In the genomic region with DNA sequence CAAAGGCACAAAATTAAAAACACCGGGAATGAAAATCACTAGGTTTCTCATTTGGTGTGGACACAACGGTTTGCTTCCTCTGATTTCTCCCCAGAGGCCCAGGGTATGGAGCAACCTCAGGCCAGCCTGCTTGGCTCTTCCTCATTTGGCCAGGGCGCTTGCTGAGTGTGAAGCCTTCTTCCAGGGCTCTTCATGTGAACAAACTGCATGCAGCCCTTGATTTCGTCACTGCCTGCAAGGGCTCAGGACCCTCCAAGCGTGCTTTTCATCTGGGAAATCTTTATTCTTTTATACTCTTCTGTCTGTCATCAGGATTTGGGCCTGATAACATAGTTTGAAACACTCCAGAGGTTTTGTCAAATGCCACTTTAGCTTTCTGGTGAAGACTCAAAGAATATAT, we compare ENCODE assay signal across 14 cellular contexts.
DNase-seq lines count a peak whose midpoint lies in the region; ATAC-seq and TF ChIP-seq lines count a peak whose summit lies in the region.
"Had no signal": no experiment of that assay in that cellular context is flagged by ENCODE, and none has a peak within 500 bp of the region (broad histone marks: within the 10 kb centered on the region; RNA-seq: fewer than 3 reads in every experiment).

No MANE protein-coding gene starts in this region.

- no peaks in the 10 kb centered on the region for H4K20me1 ChIP-seq in hepatocyte (ENCODE audit: insufficient read depth, poor library complexity, severe bottlenecking)

- no peaks in the 10 kb centered on the region for H3K27me3 ChIP-seq in colonic mucosa
- no peaks in the 10 kb centered on the region for H3K27me3 ChIP-seq in hepatocyte
- H3K27me3 ChIP-seq in thoracic aorta (replicated peaks; ENCODE audit: insufficient read depth) = no peaks in the 10 kb centered on the region

- TF ChIP-seq CTCF in colonic mucosa (IDR thresholded peaks at IDR 0.05) (no peak), hepatocyte (IDR thresholded peaks at IDR 0.05; ENCODE audit: poor library complexity) (no peak), thoracic aorta (IDR thresholded peaks at IDR 0.05) (no peak)

- peak; percentile 77 to 78 for DNase-seq in Kasumi-1 (lab: John Stamatoyannopoulos, UW)
- DNase-seq in colonic mucosa = peak; percentile 47
- peak; percentile 52 for DNase-seq in hepatocyte (ENCODE audit: low spot score)
- peak; percentile 10 for DNase-seq in thoracic aorta (ENCODE audit: low spot score)
- no peak for DNase-seq in stimulated activated CD4-positive, alpha-beta T cell treated with anti-CD3 and anti-CD28 coated beads, Interleukin-2, amount 100 ng/mL, for 48 hours
- DNase-seq in iPS-NIHi7 (ENCODE audit: extremely low spot score) = no peak
- DNase-seq: activated CD4-positive, alpha-beta T cell treated with anti-CD3 and anti-CD28 coated beads, Interleukin-2, amount 10 ng/mL, durations not matched to agents 7 days and 5 days; CD4-positive, CD25-positive, alpha-beta regulatory T cell; central memory CD4-positive, alpha-beta T cell; naive thymus-derived CD8-positive, alpha-beta T cell; NCI-H2081 treated with DMSO at 0.1 percent for 48 hours had no signal

- no peak overlapping the region for H3K9ac ChIP-seq in colonic mucosa (ENCODE audit: low read depth in 2 of 2, low read length in 2 of 2)

- H3K4me1 ChIP-seq in colonic mucosa = peaks cover 2% of the 10 kb centered on the region
- H3K4me1 ChIP-seq in hepatocyte (ENCODE audit: insufficient read depth) = peaks cover 12% of the 10 kb centered on the region
- H3K4me1 ChIP-seq in thoracic aorta (ENCODE audit: control insufficient read depth in 1 of 2, low read depth in 2 of 2) = no peaks in the 10 kb centered on the region

- no peak overlapping the region for H3K27ac ChIP-seq in colonic mucosa
- H3K27ac ChIP-seq in hepatocyte = no peak overlapping the region
- H3K27ac ChIP-seq in thoracic aorta = no peak overlapping the region
- H3K27ac ChIP-seq: epithelial cell of prostate had no signal

- WGBS in hepatocyte (ENCODE audit: low lambda C conversion rate, missing lambda C conversion rate) = 73% methylated on average over 5 of the region's 5 CpGs

- H3K36me3 ChIP-seq in colonic mucosa = no peaks in the 10 kb centered on the region
- no peaks in the 10 kb centered on the region for H3K36me3 ChIP-seq in hepatocyte (replicated peaks; ENCODE audit: insufficient read depth, low read depth)
- H3K36me3 ChIP-seq in thoracic aorta = no peaks in the 10 kb centered on the region

- no peak overlapping the region for H3K4me3 ChIP-seq in colonic mucosa
- H3K4me3 ChIP-seq in hepatocyte = no peak overlapping the region
- no peak overlapping the region for H3K4me3 ChIP-seq in thoracic aorta

- no peaks in the 10 kb centered on the region for H3K79me2 ChIP-seq in hepatocyte

- ATAC-seq in thoracic aorta (ENCODE audit: insufficient number of reproducible peaks, low FRiP score, low read depth) = no peak
- no peak for ATAC-seq in GM21786 (IDR thresholded peaks at IDR 0.05; ENCODE audit: unreplicated experiment)
- ATAC-seq in HG03520 (IDR thresholded peaks at IDR 0.05; ENCODE audit: unreplicated experiment) = no peak
- ATAC-seq: naive thymus-derived CD8-positive, alpha-beta T cell had no signal

- intact Hi-C loops in colonic mucosa (cut with DNase I) = no loop called here

- H2AFZ ChIP-seq in hepatocyte = no peak overlapping the region

- no peaks in the 10 kb centered on the region for H3K9me2 ChIP-seq in hepatocyte (replicated peaks; ENCODE audit: insufficient read depth)

- H3K4me2 ChIP-seq in hepatocyte = no peak overlapping the region

- no peaks in the 10 kb centered on the region for H3K9me3 ChIP-seq in colonic mucosa
- no peaks in the 10 kb centered on the region for H3K9me3 ChIP-seq in hepatocyte (ENCODE audit: low read depth)
- no peaks in the 10 kb centered on the region for H3K9me3 ChIP-seq in thoracic aorta

Comparison
In these comparisons a context has a peak if more than half of its experiments do, and no peak if none do; other contexts are left out.
1. DNase-seq: peak in Kasumi-1 (2 of 2), colonic mucosa (single experiment), hepatocyte (single experiment) and thoracic aorta (single experiment); none in stimulated activated CD4-positive, alpha-beta T cell treated with anti-CD3 and anti-CD28 coated beads, Interleukin-2, amount 100 ng/mL, for 48 hours (0 of 2) and iPS-NIHi7 (single experiment).